Comparison of ENCODE assay signal across 8 cellular contexts in the genomic region with DNA sequence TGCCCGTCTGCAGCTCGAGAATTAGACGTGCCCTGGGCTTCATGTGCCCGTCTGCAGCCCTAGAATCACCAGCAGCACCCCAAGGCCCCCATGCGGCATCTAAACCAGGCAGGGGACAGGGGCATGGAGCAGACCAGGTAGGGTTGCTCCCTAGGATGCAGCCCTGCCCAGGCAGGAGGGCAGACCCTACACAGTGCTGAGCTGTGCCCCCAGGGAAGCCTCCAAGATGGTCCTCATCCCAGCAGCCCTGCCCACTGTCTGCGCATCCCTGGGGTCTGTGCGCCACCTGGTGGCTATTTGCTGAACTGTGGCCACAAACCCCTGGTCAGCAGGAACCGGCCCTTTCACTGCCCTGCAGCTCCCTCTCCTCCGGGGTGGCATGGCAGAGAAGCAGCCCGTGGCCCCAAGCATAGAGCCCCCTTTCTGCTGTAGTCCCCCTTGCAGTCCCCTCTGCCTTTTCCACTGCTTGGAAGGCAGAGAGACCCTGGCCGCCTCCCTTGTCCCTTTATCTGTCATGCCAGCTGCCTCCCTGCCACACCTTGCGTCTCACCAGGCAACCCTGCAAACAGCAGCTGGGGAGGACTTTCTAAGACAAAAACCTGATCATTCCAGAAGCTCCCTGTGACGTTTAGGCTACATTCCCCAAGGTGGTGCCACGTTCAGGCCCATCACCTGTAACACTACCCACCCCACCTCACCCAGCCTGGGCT.
A peak's percentile ranks its signal among the peaks of the same experiment; 100 is the strongest.
DNase-seq lines count a peak whose midpoint lies in the region; ATAC-seq and TF ChIP-seq lines count a peak whose summit lies in the region.

No MANE protein-coding gene starts in this region.

- intact Hi-C loops in adrenal gland (cut with DNase I): loop anchor here in 1 of 2 donors (1.0 kb wide), 1 partner anchor 103 kb away; no protein-coding TSS in a partner anchor
- intact Hi-C loops in left ventricle myocardium inferior (cut with micrococcal nuclease): no loop called here
- intact Hi-C loops in sciatic nerve (cut with DNase I): loop anchor here (1.0 to 10.0 kb wide), 3 partner anchors 103 to 227 kb away; a partner anchor contains a TSS

- peak; percentile 92 to 99 (median 98) for TF ChIP-seq CTCF in adrenal gland (IDR thresholded peaks at IDR 0.05)
- peak; percentile 94 for TF ChIP-seq CTCF in left ventricle myocardium inferior (IDR thresholded peaks at IDR 0.05; ENCODE audit: borderline replicate concordance)

- H3K4me3 ChIP-seq in adrenal gland: no peak overlapping the region
- H3K4me3 ChIP-seq in left ventricle myocardium inferior: no peak overlapping the region

- CTCF ChIA-PET in T-cell (lab: Charles Lee): interaction anchor here (0.6 to 3.5 kb wide), 13 partner anchors 88 to 560 kb away, joined by 3 to 32 read pairs (median 6); a partner anchor contains a TSS

- no peaks in the 10 kb centered on the region for H3K9me3 Mint-ChIP-seq in T-cell

- H3K27ac ChIP-seq in adrenal gland (peak overlapping the region in 2 of 5 donors; percentile 28 to 89), left ventricle myocardium inferior (replicated peaks) (no peak overlapping the region)

- H3K36me3 Mint-ChIP-seq in T-cell: no peaks in the 10 kb centered on the region

- no peak for TF ChIP-seq POLR2A in adrenal gland (IDR thresholded peaks at IDR 0.05)

- H3K9me3 ChIP-seq in adrenal gland (replicated peaks in 1 of 3) (no peaks in the 10 kb centered on the region), left ventricle myocardium inferior (replicated peaks) (no peaks in the 10 kb centered on the region)

- H3K27me3 ChIP-seq in adrenal gland: no peaks in the 10 kb centered on the region
- no peaks in the 10 kb centered on the region for H3K27me3 ChIP-seq in left ventricle myocardium inferior (ENCODE audit: low read depth)

- H3K27me3 Mint-ChIP-seq in T-cell: no peaks in the 10 kb centered on the region

- peak; percentile 25 to 35 (median 33) for ATAC-seq in T-cell (replicated peaks in 1 of 4)
- ATAC-seq in sciatic nerve: peak; percentile 63
- ATAC-seq in GM18870 (IDR thresholded peaks at IDR 0.05; ENCODE audit: unreplicated experiment): no peak

- DNase-seq in COLO829 (ENCODE audit: low spot score): peak; percentile 59
- peak in 66 of 76 experiments; percentile 4 to 73 (median 47) for DNase-seq in HUDEP-2 (lab: John Stamatoyannopoulos, UW; ENCODE audit: unreplicated experiment in 76 of 76)
- DNase-seq in T-cell: peak in 31 of 34 experiments; percentile 19 to 71 (median 56)
- DNase-seq in adrenal gland: peak; percentile 58 to 91 (median 82)
- peak; percentile 81 for DNase-seq in left ventricle myocardium inferior
- peak; percentile 90 for DNase-seq in sciatic nerve (ENCODE audit: low spot score)
- DNase-seq in mesenteric fat pad (ENCODE audit: low spot score): no peak

- peaks cover 0 to 14% of the 10 kb centered on the region in 2 donors for H3K36me3 ChIP-seq in adrenal gland (replicated peaks in 1 of 2)
- no peaks in the 10 kb centered on the region for H3K36me3 ChIP-seq in left ventricle myocardium inferior

- no peak overlapping the region for H3K27ac Mint-ChIP-seq in T-cell

- H3K4me3 Mint-ChIP-seq in T-cell: no peak overlapping the region

- H3K4me1 Mint-ChIP-seq in T-cell: peaks cover 34 to 36% (median 36%) of the 10 kb centered on the region in 3 donors

- WGBS in adrenal gland, 4 donors: 18 to 43% (median 37%) methylated on average over 7 to 14 of the region's 14 CpGs

- POLR2A ChIA-PET in T-cell (lab: Charles Lee): interaction anchor here in 1 of 2 donors (0.5 kb wide), 1 partner anchor 458 kb away, joined by 4 read pairs; no protein-coding TSS in a partner anchor

- peaks cover 38 to 41% of the 10 kb centered on the region in 2 donors for H3K4me1 ChIP-seq in adrenal gland (replicated peaks in 1 of 2)
- H3K4me1 ChIP-seq in left ventricle myocardium inferior: peaks cover 23% of the 10 kb centered on the region
